1 cellular context compared by ENCODE assay signal in genomic region chr21:36917487-36918158, GRCh38.
A peak's percentile ranks its signal among the peaks of the same experiment; 100 is the strongest.
TF ChIP-seq lines count a peak whose summit lies in the region.

No MANE protein-coding gene starts in this region.

TF ChIP-seq in HEK293, 187 proteins besides CTCF, POLR2A, EP300 and RAD21 (continued from another document):
- TF ChIP-seq PRDM2 (tag by site-specific recombination; IDR thresholded peaks at IDR 0.05; ENCODE audit: borderline replicate concordance) (no peak), ZSCAN30 (tag by site-specific recombination; IDR thresholded peaks at IDR 0.05) (no peak), ZNF174 (tag by site-specific recombination; IDR thresholded peaks at IDR 0.05) (no peak), ZNF10 (tag by site-specific recombination; IDR thresholded peaks at IDR 0.05) (no peak), SALL2 (tag by site-specific recombination; IDR thresholded peaks at IDR 0.05; ENCODE audit: borderline replicate concordance) (no peak), ZNF132 (tag by site-specific recombination; IDR thresholded peaks at IDR 0.05; ENCODE audit: borderline replicate concordance) (no peak), OSR2 (tag by site-specific recombination; IDR thresholded peaks at IDR 0.05) (peak; percentile 33; the same call in 1 of the 2 replicates), ZBTB6 (tag by site-specific recombination; IDR thresholded peaks at IDR 0.05) (no peak), BCL11B (tag by site-specific recombination; IDR thresholded peaks at IDR 0.05; ENCODE audit: low read depth) (no peak), OVOL3 (tag by site-specific recombination; IDR thresholded peaks at IDR 0.05) (no peak), ZNF274 (IDR thresholded peaks at IDR 0.05; ENCODE audit: low read length) (no peak), ZNF274 (tag by site-specific recombination; IDR thresholded peaks at IDR 0.05; ENCODE audit: borderline replicate concordance) (no peak), ZNF404 (tag by site-specific recombination; IDR thresholded peaks at IDR 0.05) (no peak), SP2 (tag by site-specific recombination; IDR thresholded peaks at IDR 0.05) (no peak), ZNF670 (tag by site-specific recombination; IDR thresholded peaks at IDR 0.05; ENCODE audit: low read depth) (no peak), ZNF202 (tag by site-specific recombination; IDR thresholded peaks at IDR 0.05; ENCODE audit: borderline replicate concordance) (no peak), ZNF292 (tag by site-specific recombination; IDR thresholded peaks at IDR 0.05; ENCODE audit: borderline replicate concordance, low read depth) (no peak), ZNF394 (tag by site-specific recombination; IDR thresholded peaks at IDR 0.05; ENCODE audit: borderline replicate concordance) (no peak), ZBTB49 (tag by site-specific recombination; IDR thresholded peaks at IDR 0.05; ENCODE audit: low read depth) (no peak), ZNF157 (tag by site-specific recombination; IDR thresholded peaks at IDR 0.05) (no peak), MYNN (tag by site-specific recombination; IDR thresholded peaks at IDR 0.05; ENCODE audit: borderline replicate concordance) (no peak), ZNF521 (tag by site-specific recombination; IDR thresholded peaks at IDR 0.05) (no peak), ZNF530 (tag by site-specific recombination; IDR thresholded peaks at IDR 0.05; ENCODE audit: low read depth) (no peak), ZNF76 (tag by site-specific recombination; IDR thresholded peaks at IDR 0.05; ENCODE audit: borderline replicate concordance, low read depth) (no peak)
- TF ChIP-seq, protein P1, sequence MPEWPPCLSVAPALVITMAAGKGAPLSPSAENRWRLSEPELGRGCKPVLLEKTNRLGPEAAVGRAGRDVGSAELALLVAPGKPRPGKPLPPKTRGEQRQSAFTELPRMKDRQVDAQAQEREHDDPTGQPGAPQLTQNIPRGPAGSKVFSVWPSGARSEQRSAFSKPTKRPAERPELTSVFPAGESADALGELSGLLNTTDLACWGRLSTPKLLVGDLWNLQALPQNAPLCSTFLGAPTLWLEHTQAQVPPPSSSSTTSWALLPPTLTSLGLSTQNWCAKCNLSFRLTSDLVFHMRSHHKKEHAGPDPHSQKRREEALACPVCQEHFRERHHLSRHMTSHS (tag by site-specific recombination; IDR thresholded peaks at IDR 0.05) = no peak
